ENCODE assay signal across 24 cellular contexts in the genomic region with DNA sequence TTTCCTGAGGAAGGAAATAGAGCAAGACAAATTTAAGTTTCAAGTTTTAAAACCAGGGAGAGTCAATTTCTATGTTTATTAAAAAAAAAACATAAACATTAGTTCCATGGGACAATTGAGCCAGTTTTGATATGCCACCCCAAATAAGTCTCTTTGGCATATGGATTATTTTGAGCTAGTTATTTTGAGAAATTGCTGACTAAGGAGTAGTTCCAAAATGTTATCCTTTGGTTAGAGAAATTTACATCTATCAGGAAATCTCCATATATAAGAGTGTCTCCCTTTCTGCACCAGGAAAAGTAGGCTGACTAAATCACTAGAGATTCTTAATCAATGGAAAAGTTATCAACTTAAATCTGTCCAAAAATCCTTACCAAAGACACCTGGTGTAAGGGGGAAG.
DNase-seq lines count a peak whose midpoint lies in the region; ATAC-seq, FAIRE-seq and TF ChIP-seq lines count a peak whose summit lies in the region.
"Had no signal": no experiment of that assay in that cellular context is flagged by ENCODE, and none has a peak within 500 bp of the region (broad histone marks: within the 10 kb centered on the region; RNA-seq: fewer than 3 reads in every experiment).

No MANE protein-coding gene starts in this region.

- no peak overlapping the region for H2AFZ ChIP-seq in HepG2 (ENCODE audit: low read length)
- no peak overlapping the region for H2AFZ ChIP-seq in H1 (ENCODE audit: low read length)

- no peaks in the 10 kb centered on the region for H4K20me1 ChIP-seq in HepG2 (ENCODE audit: insufficient read depth, low read length)
- no peaks in the 10 kb centered on the region for H4K20me1 ChIP-seq in H1 (replicated peaks in 1 of 2; ENCODE audit: control insufficient read depth in 1 of 2, insufficient read depth in 2 of 2, low read length in 2 of 2)
- H4K20me1 ChIP-seq: BLaER1 treated with 17β-estradiol and CSF1 and Interleukin-3, amounts not matched to agents 10 nM and 100 nM had no signal

- CTCF ChIA-PET in HepG2 (lab: Yijun Ruan, JAX; ENCODE audit: low intra/inter-chr PET ratio, low total read pairs) (no interaction called here), H1 (lab: Charles Lee; ENCODE audit: partially characterized antibody) (no interaction called here)

- TF ChIP-seq RAD21 in HepG2 (CRISPR knock-in tag; IDR thresholded peaks at IDR 0.05): no peak
- TF ChIP-seq RAD21 in H1 (IDR thresholded peaks at IDR 0.05 in 1 of 2, conservative IDR thresholded peaks at IDR 0.05 in 1 of 2; ENCODE audit: low read depth in 2 of 2, low read length in 2 of 2): no peak

- no peak overlapping the region for H4K91ac ChIP-seq in H1 (replicated peaks; ENCODE audit: insufficient read length, low read length)

- no peak overlapping the region for H2BK120ac ChIP-seq in H1 (replicated peaks; ENCODE audit: low read depth, low read length)

- DNase-seq in HepG2 (ENCODE audit: low spot score): no peak
- no peak for DNase-seq in right lobe of liver
- DNase-seq in adipocyte (ENCODE audit: low read depth): no peak
- DNase-seq in H1 (ENCODE audit: low read depth in 1 of 2, low spot score in 2 of 2): no peak
- no peak for DNase-seq in WERI-Rb-1
- DNase-seq in C1 segment of cervical spinal cord (lab: John Stamatoyannopoulos, UW): no peak
- DNase-seq: ACHN; AML-193; CD4-positive, alpha-beta memory T cell; CD4-positive, CD25-positive, alpha-beta regulatory T cell; CD8-positive, alpha-beta memory T cell; COR-L47; DMS 273 treated with DMSO at 0.1 percent for 48 hours; DMS153; DMS53; DMS79; DND-41; EL; GDM1 had no signal

- TF ChIP-seq EP300 in HepG2 (IDR thresholded peaks at IDR 0.05; ENCODE audit: low read depth in 2 of 2, low read length in 2 of 2): no peak
- TF ChIP-seq EP300 in HepG2 (CRISPR knock-in tag; IDR thresholded peaks at IDR 0.05; ENCODE audit: borderline replicate concordance): no peak
- TF ChIP-seq EP300 in H1 (IDR thresholded peaks at IDR 0.05; ENCODE audit: borderline replicate concordance in 1 of 2, low read depth in 2 of 2, low read length in 2 of 2): no peak

- no peak overlapping the region for H3K4me2 ChIP-seq in HepG2 (ENCODE audit: low read depth, low read length)
- no peak overlapping the region for H3K4me2 ChIP-seq in H1 (ENCODE audit: insufficient read depth in 1 of 2, low read depth in 2 of 2, low read length in 2 of 2)
- H3K4me2 ChIP-seq: BLaER1 treated with 17β-estradiol and CSF1 and Interleukin-3, amounts not matched to agents 10 nM and 100 nM had no signal

- intact Hi-C loops in HepG2 (cut with micrococcal nuclease; ENCODE audit: unreplicated experiment) (no loop called here), right lobe of liver (cut with DNase I) (no loop called here)

- H3K36me3 ChIP-seq in HepG2 (replicated peaks in 1 of 2; ENCODE audit: control insufficient read depth in 1 of 2, insufficient read depth in 2 of 2, low read length in 2 of 2): no peaks in the 10 kb centered on the region
- no peaks in the 10 kb centered on the region for H3K36me3 ChIP-seq in right lobe of liver
- no peaks in the 10 kb centered on the region for H3K36me3 ChIP-seq in adipocyte (ENCODE audit: control insufficient read depth, insufficient read depth, low read length, severe bottlenecking)
- H3K36me3 ChIP-seq in H1 (ENCODE audit: control insufficient read depth in 2 of 4, insufficient read depth in 4 of 4, low read length in 3 of 4): no peaks in the 10 kb centered on the region
- H3K36me3 ChIP-seq in WERI-Rb-1: no peaks in the 10 kb centered on the region
- H3K36me3 ChIP-seq: BLaER1 treated with 17β-estradiol and CSF1 and Interleukin-3, amounts not matched to agents 10 nM and 100 nM had no signal

- no peak overlapping the region for H3K27ac ChIP-seq in HepG2 (ENCODE audit: extremely low read length, insufficient read depth, low read length)
- no peak overlapping the region for H3K27ac ChIP-seq in right lobe of liver
- no peak overlapping the region for H3K27ac ChIP-seq in H1 (ENCODE audit: low read depth, low read length)
- no peak overlapping the region for H3K27ac ChIP-seq in WERI-Rb-1
- H3K27ac ChIP-seq: 22Rv1; BLaER1 treated with 17β-estradiol and CSF1 and Interleukin-3, amounts not matched to agents 10 nM and 100 nM had no signal

- TF ChIP-seq CTCF in HepG2 (CRISPR knock-in tag; IDR thresholded peaks at IDR 0.05) (no peak), right lobe of liver (IDR thresholded peaks at IDR 0.05) (no peak), H1 (IDR thresholded peaks at IDR 0.05; ENCODE audit: control extremely low read depth in 1 of 3, insufficient read depth in 1 of 3, low read depth in 1 of 3, low read length in 3 of 3) (no peak), WERI-Rb-1 (IDR thresholded peaks at IDR 0.05; ENCODE audit: low read depth, low read length) (no peak)

- H3K9me3 ChIP-seq in HepG2 (ENCODE audit: low read length) (peaks cover 35% of the 10 kb centered on the region), right lobe of liver (no peaks in the 10 kb centered on the region), adipocyte (ENCODE audit: control insufficient read depth, low read length) (peaks cover 32% of the 10 kb centered on the region), H1 (ENCODE audit: insufficient read depth in 2 of 2, low read depth in 1 of 2, low read length in 1 of 2) (peaks cover 8 to 11% of the 10 kb centered on the region in 2 experiments; a peak in 3 of 4 replicates), WERI-Rb-1 (ENCODE audit: severe bottlenecking) (no peaks in the 10 kb centered on the region)

- no peak overlapping the region for H4K5ac ChIP-seq in H1 (ENCODE audit: insufficient read length, low read depth, low read length)

- H3K23me2 ChIP-seq in H1 (ENCODE audit: low read depth, low read length): no peaks in the 10 kb centered on the region

- no peaks in the 10 kb centered on the region for H3K27me3 ChIP-seq in HepG2 (ENCODE audit: control insufficient read depth in 1 of 2, insufficient read depth in 2 of 2, low read length in 2 of 2)
- no peaks in the 10 kb centered on the region for H3K27me3 ChIP-seq in right lobe of liver
- peaks cover 5% of the 10 kb centered on the region for H3K27me3 ChIP-seq in adipocyte (replicated peaks; ENCODE audit: control insufficient read depth, insufficient read depth, low read length)
- H3K27me3 ChIP-seq in H1 (replicated peaks in 1 of 4; ENCODE audit: control insufficient read depth in 3 of 4, extremely low read depth in 1 of 4, insufficient read depth in 3 of 4, low read length in 3 of 4): no peaks in the 10 kb centered on the region
- no peaks in the 10 kb centered on the region for H3K27me3 ChIP-seq in WERI-Rb-1 (ENCODE audit: insufficient read depth, low read depth, severe bottlenecking)
- H3K27me3 ChIP-seq: BLaER1 treated with 17β-estradiol and CSF1 and Interleukin-3, amounts not matched to agents 10 nM and 100 nM had no signal

- H3K56ac ChIP-seq in H1 (replicated peaks; ENCODE audit: insufficient read length, low read depth, low read length): no peak overlapping the region

- H3K9ac ChIP-seq in HepG2 (ENCODE audit: insufficient read depth, low read depth, low read length) (no peak overlapping the region), adipocyte (ENCODE audit: low read length) (no peak overlapping the region), H1 (replicated peaks in 1 of 4; ENCODE audit: extremely low read depth in 1 of 4, low read depth in 3 of 4, low read length in 3 of 4) (no peak overlapping the region)
- H3K9ac ChIP-seq: BLaER1 treated with 17β-estradiol and CSF1 and Interleukin-3, amounts not matched to agents 10 nM and 100 nM had no signal

- no peak for ATAC-seq in HepG2
- ATAC-seq in right lobe of liver: no peak
- ATAC-seq: GM12878 had no signal

- H2AK5ac ChIP-seq in H1 (ENCODE audit: low read depth, low read length): no peak overlapping the region

- no peak overlapping the region for H4K8ac ChIP-seq in H1 (ENCODE audit: extremely low read depth, insufficient read depth, low read length)

- H3K23ac ChIP-seq in H1 (ENCODE audit: insufficient read length): no peak overlapping the region

- no peak overlapping the region for H3K14ac ChIP-seq in H1 (ENCODE audit: insufficient read length)

- no TSS peak for BruUV-seq in HepG2 (replicated peaks; lab: Mats Ljungman, UMichigan)

- no peaks in the 10 kb centered on the region for H3K79me1 ChIP-seq in H1 (ENCODE audit: low read depth, low read length)

- in situ Hi-C loops in HepG2 (cut with HindIII; ENCODE audit: extremely low pct_ligation_motif_present, low pct_unique_long_range_greater_than_20kb): no loop called here

- no peak overlapping the region for H2BK15ac ChIP-seq in H1 (ENCODE audit: low read length)

- TF ChIP-seq POLR2A in HepG2 (IDR thresholded peaks at IDR 0.05; ENCODE audit: insufficient read depth in 1 of 2, low read depth in 2 of 2, low read length in 2 of 2): no peak
- TF ChIP-seq POLR2A in right lobe of liver (IDR thresholded peaks at IDR 0.05): no peak
- TF ChIP-seq POLR2A in H1 (IDR thresholded peaks at IDR 0.05; ENCODE audit: control extremely low read depth in 1 of 2, low read depth in 2 of 2, low read length in 2 of 2): no peak

- FAIRE-seq in HepG2 (lab: Jason Lieb, UNC) (no peak), H1 (lab: Jason Lieb, UNC) (no peak)
- FAIRE-seq: GM12878, GM12892, GM18507 had no signal

- no peak overlapping the region for H2BK12ac ChIP-seq in H1 (ENCODE audit: low read depth, low read length)

- POLR2A ChIA-PET in HepG2 (lab: Yijun Ruan, JAX): no interaction called here
- POLR2A ChIA-PET in H1 (lab: Charles Lee; ENCODE audit: partially characterized antibody): no interaction called here

- no peak overlapping the region for H3K18ac ChIP-seq in H1 (ENCODE audit: extremely low read depth, low read length)

- H3K4ac ChIP-seq in H1 (replicated peaks; ENCODE audit: insufficient read length, low read depth, low read length): no peak overlapping the region

- H3K4me1 ChIP-seq in HepG2 (ENCODE audit: insufficient read depth, low read length) (no peaks in the 10 kb centered on the region), right lobe of liver (no peaks in the 10 kb centered on the region), adipocyte (ENCODE audit: control insufficient read depth, insufficient read depth, low read length) (no peaks in the 10 kb centered on the region), H1 (replicated peaks in 1 of 4; ENCODE audit: control insufficient read depth in 3 of 4, insufficient read depth in 4 of 4, low read length in 3 of 4) (no peaks in the 10 kb centered on the region)
- H3K4me1 ChIP-seq: BLaER1 treated with 17β-estradiol and CSF1 and Interleukin-3, amounts not matched to agents 10 nM and 100 nM had no signal

- H2BK20ac ChIP-seq in H1 (ENCODE audit: low read length): no peak overlapping the region

- H3K79me2 ChIP-seq in HepG2 (ENCODE audit: insufficient read depth, low read length) (no peaks in the 10 kb centered on the region), H1 (ENCODE audit: control insufficient read depth in 1 of 2, insufficient read depth in 2 of 2, low read length in 2 of 2) (no peaks in the 10 kb centered on the region)

- H3K4me3 ChIP-seq in HepG2 (replicated peaks in 1 of 3; ENCODE audit: insufficient read depth in 1 of 3, low read depth in 2 of 3, low read length in 3 of 3) (no peak overlapping the region), right lobe of liver (no peak overlapping the region), adipocyte (ENCODE audit: low read length) (peak overlapping the region; percentile 29), H1 (ENCODE audit: extremely low read depth in 1 of 4, insufficient read depth in 2 of 4, low read depth in 3 of 4, low read length in 4 of 4) (no peak overlapping the region), WERI-Rb-1 (ENCODE audit: low read depth, low read length) (no peak overlapping the region)
- H3K4me3 ChIP-seq: BLaER1 treated with 17β-estradiol and CSF1 and Interleukin-3, amounts not matched to agents 10 nM and 100 nM; GM12878 had no signal

- no peak overlapping the region for H2BK5ac ChIP-seq in H1 (ENCODE audit: low read depth, low read length)

Comparison
In these comparisons a context has a peak if more than half of its experiments do, and no peak if none do; other contexts are left out.
1. Of the 41 proteins assayed by ChIP-seq in both HepG2 and H1: peak only in HepG2: none; only in H1: none; in both: MAFK; in neither: 40.